Comparison of ENCODE assay signal across 18 cellular contexts in the genomic region with DNA sequence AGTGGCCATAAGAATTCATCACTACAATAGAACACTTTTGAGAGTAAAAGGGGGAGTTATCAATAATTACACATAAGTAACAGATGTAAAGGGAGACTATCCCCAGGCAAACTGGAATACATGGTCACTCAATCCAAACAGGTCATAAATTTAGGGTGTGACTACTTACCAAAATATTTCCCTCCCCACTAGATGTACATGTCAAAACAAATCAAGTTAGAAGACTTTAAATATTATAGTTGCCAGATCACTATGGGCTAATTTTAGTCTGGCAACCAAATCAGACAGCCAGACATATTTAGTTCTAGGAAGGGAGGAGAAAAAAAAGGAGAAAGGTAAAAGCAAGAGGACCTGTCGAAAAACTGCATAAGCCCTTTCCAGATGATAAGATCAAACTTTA. TPM values are rescaled to one million over a fixed set of nuclear protein-coding genes. Genes with fewer than 3 reads are reported as not detected.
DNase-seq lines count a peak whose midpoint lies in the region; ATAC-seq and TF ChIP-seq lines count a peak whose summit lies in the region.
"Had no signal": no experiment of that assay in that cellular context is flagged by ENCODE, and none has a peak within 500 bp of the region (broad histone marks: within the 10 kb centered on the region; RNA-seq: fewer than 3 reads in every experiment).

No MANE protein-coding gene starts in this region.

- H3K27ac ChIP-seq in mammary epithelial cell (ENCODE audit: insufficient read depth, low read depth, low read length) (no peak overlapping the region), colonic mucosa (no peak overlapping the region)
- H3K27ac ChIP-seq: right lobe of liver had no signal

- DNase-seq in A172 (ENCODE audit: low spot score), result peak; percentile 19
- peak; percentile 8 for DNase-seq in LHCN-M2 (ENCODE audit: low read depth)
- peak; percentile 57 for DNase-seq in mammary epithelial cell
- no peak for DNase-seq in left ventricle myocardium superior
- no peak for DNase-seq in T-helper 1 cell
- DNase-seq in NCI-H524 (lab: John Stamatoyannopoulos, UW), result no peak
- no peak for DNase-seq in NK-92 (lab: John Stamatoyannopoulos, UW; ENCODE audit: unreplicated experiment)
- no peak for DNase-seq in colonic mucosa
- DNase-seq: ACHN; activated CD4-positive, alpha-beta T cell treated with anti-CD3 and anti-CD28 coated beads for 36 hours; activated gamma-delta T cell; CD4-positive, alpha-beta memory T cell; MM.1S; NCI-H1930; right lobe of liver had no signal

- H3K4me2 ChIP-seq in mammary epithelial cell (ENCODE audit: insufficient read depth, low read depth, low read length), result peak overlapping the region; percentile 65

- H3K9me3 ChIP-seq in mammary epithelial cell (replicated peaks; ENCODE audit: insufficient read depth, low read length) (no peaks in the 10 kb centered on the region), colonic mucosa (no peaks in the 10 kb centered on the region)
- H3K9me3 ChIP-seq: right lobe of liver had no signal

- no peaks in the 10 kb centered on the region for H3K79me2 ChIP-seq in mammary epithelial cell (ENCODE audit: insufficient read depth, low read length)

- H3K27me3 ChIP-seq in mammary epithelial cell (ENCODE audit: insufficient read depth, low read length) (no peaks in the 10 kb centered on the region), colonic mucosa (no peaks in the 10 kb centered on the region)
- H3K27me3 ChIP-seq: right lobe of liver had no signal

- TF ChIP-seq CTCF in mammary epithelial cell (conservative IDR thresholded peaks at IDR 0.05 in 1 of 2, IDR thresholded peaks at IDR 0.05 in 1 of 2; ENCODE audit: extremely low read depth in 1 of 2, insufficient read depth in 1 of 2, low read depth in 1 of 2, low read length in 2 of 2), result no peak
- TF ChIP-seq CTCF in colonic mucosa (IDR thresholded peaks at IDR 0.05), result no peak

- dilution Hi-C loops in mammary epithelial cell (cut with HindIII; ENCODE audit: low sequenced_read_pairs), result no loop called here

- BruUV-seq in mammary epithelial cell (replicated peaks; lab: Mats Ljungman, UMichigan), result no TSS peak

- no peaks in the 10 kb centered on the region for H4K20me1 ChIP-seq in mammary epithelial cell (ENCODE audit: insufficient read depth, low read length)

- peak; percentile 89 for ATAC-seq in left ventricle myocardium superior
- ATAC-seq: activated CD4-positive, alpha-beta T cell treated with anti-CD3 and anti-CD28 coated beads for 36 hours; right lobe of liver had no signal

- in situ Hi-C loops in mammary epithelial cell (cut with MboI; ENCODE audit: low sequenced_read_pairs in 2 of 2), result no loop called here

- WGBS in mammary epithelial cell (ENCODE audit: low coverage, missing lambda C conversion rate), result 30% methylated on average over 1 of the region's 1 CpG

- H2AFZ ChIP-seq in mammary epithelial cell (ENCODE audit: low read depth, low read length), result peak overlapping the region; percentile 20

- peak overlapping the region in 1 of 3 experiments; percentile 21 for H3K4me3 ChIP-seq in mammary epithelial cell (replicated peaks in 1 of 3; ENCODE audit: insufficient read depth in 1 of 3, low read depth in 2 of 3, low read length in 3 of 3)
- H3K4me3 ChIP-seq in colonic mucosa, result no peak overlapping the region
- H3K4me3 ChIP-seq: right lobe of liver had no signal

- no peaks in the 10 kb centered on the region for H3K4me1 ChIP-seq in mammary epithelial cell (ENCODE audit: insufficient read depth, low read length)
- no peaks in the 10 kb centered on the region for H3K4me1 ChIP-seq in colonic mucosa
- H3K4me1 ChIP-seq: right lobe of liver had no signal

- CTCF ChIA-PET in mammary epithelial cell (lab: Charles Lee; ENCODE audit: low non-redundant PET), result no interaction called here

- H3K9ac ChIP-seq in mammary epithelial cell (ENCODE audit: insufficient read depth, low read length), result no peak overlapping the region
- H3K9ac ChIP-seq in colonic mucosa (ENCODE audit: low read depth in 2 of 2, low read length in 2 of 2), result no peak overlapping the region

- H3K36me3 ChIP-seq in mammary epithelial cell (ENCODE audit: insufficient read depth, low read length), result no peaks in the 10 kb centered on the region
- H3K36me3 ChIP-seq in colonic mucosa, result no peaks in the 10 kb centered on the region
- H3K36me3 ChIP-seq: right lobe of liver had no signal

- intact Hi-C loops in mammary epithelial cell (cut with micrococcal nuclease), result no loop called here
- intact Hi-C loops in left ventricle myocardium superior (cut with micrococcal nuclease), result no loop called here
- intact Hi-C loops in colonic mucosa (cut with DNase I), result no loop called here

RNA-seq across cellular contexts. Expression of gene SLC24A5, which starts 23.1 kb away (rescaled TPM):
- not detected in 2 replicates for total RNA-seq in A172 (2014; rRNA removed; shearing (Covaris generic))
- total RNA-seq in LHCN-M2 (2014; rRNA removed), result not detected in 2 replicates
- polyA plus RNA-seq in LHCN-M2 (2012), result not detected
- not detected for total RNA-seq in mammary epithelial cell
- polyA plus RNA-seq in mammary epithelial cell, result not detected
- polyA minus RNA-seq in mammary epithelial cell, result not detected
- total RNA-seq in left ventricle myocardium superior, result not detected
- total RNA-seq in colonic mucosa, result not detected
- total RNA-seq: activated CD4-positive, alpha-beta T cell treated with anti-CD3 and anti-CD28 coated beads for 36 hours; CD4-positive, alpha-beta memory T cell; NCI-H460; OCI-LY7; right lobe of liver had no signal
- polyA plus RNA-seq: CD4-positive, alpha-beta memory T cell; urinary bladder had no signal

RNA-seq across cellular contexts. Expression of gene MYEF2, which starts 34.2 kb away (rescaled TPM):
- 30.4 and 41.4 TPM in 2 replicates for total RNA-seq in A172 (2014; rRNA removed; shearing (Covaris generic))
- total RNA-seq in LHCN-M2 (2014; rRNA removed), result 8.0 and 9.9 TPM in 2 replicates
- 5.6 TPM for polyA plus RNA-seq in LHCN-M2 (2012)
- 1 to 10 TPM; 2.3 to 5.0 TPM for total RNA-seq in mammary epithelial cell
- polyA plus RNA-seq in mammary epithelial cell, result 0.74 TPM
- 0.31 TPM for polyA minus RNA-seq in mammary epithelial cell
- total RNA-seq in left ventricle myocardium superior, result 6.9 TPM
- total RNA-seq in colonic mucosa, result 10 to 100 TPM; 12.4 to 13.5 TPM

RNA-seq across cellular contexts. Expression of gene CTXN2, which starts 47.6 kb away (rescaled TPM):
- 0.05 TPM in 1 of 2 replicates, not detected in the other for total RNA-seq in A172 (2014; rRNA removed; shearing (Covaris generic))
- not detected in 2 replicates for total RNA-seq in LHCN-M2 (2014; rRNA removed)
- not detected for polyA plus RNA-seq in LHCN-M2 (2012)
- total RNA-seq in mammary epithelial cell, result not detected
- not detected for polyA plus RNA-seq in mammary epithelial cell
- not detected for polyA minus RNA-seq in mammary epithelial cell
- not detected for total RNA-seq in left ventricle myocardium superior
- total RNA-seq in colonic mucosa, result under 1 TPM; 0.07 to 0.16 TPM
- total RNA-seq: CD4-positive, alpha-beta memory T cell; NCI-H460; right lobe of liver; urinary bladder had no signal
- polyA plus RNA-seq: CD4-positive, alpha-beta memory T cell had no signal

Comparison
In these comparisons a context has a peak if more than half of its experiments do, and no peak if none do; other contexts are left out.
1. DNase-seq: peak in A172 (single experiment), LHCN-M2 (single experiment) and mammary epithelial cell (single experiment); none in left ventricle myocardium superior (single experiment), T-helper 1 cell (0 of 5), NCI-H524 (0 of 2), NK-92 (single experiment) and colonic mucosa (single experiment).